In genomic region chr12:19421503-19422282, GRCh38 we compare ENCODE assay signal across 18 cellular contexts. TPM values are rescaled to one million over a fixed set of nuclear protein-coding genes. Genes with fewer than 3 reads are reported as not detected.
DNase-seq lines count a peak whose midpoint lies in the region; ATAC-seq lines count a peak whose summit lies in the region.
"Had no signal": no experiment of that assay in that cellular context is flagged by ENCODE, and none has a peak within 500 bp of the region (broad histone marks: within the 10 kb centered on the region; RNA-seq: fewer than 3 reads in every experiment).

No MANE protein-coding gene starts in this region.

- no peaks in the 10 kb centered on the region for H3K36me3 Mint-ChIP-seq in activated CD4-positive, alpha-beta T cell treated with anti-CD3 and anti-CD28 coated beads, Interleukin-2, amount 10 ng/mL, durations not matched to agents 7 days and 5 days (ENCODE audit: low read depth)
- no peaks in the 10 kb centered on the region for H3K36me3 Mint-ChIP-seq in activated T-helper 1 cell treated with anti-CD3 and anti-CD28 coated beads, Interleukin-12 subunit alpha, Interleukin-12 subunit beta, Interleukin-2, Interleukin-4 antibody, amounts not matched to agents 30 ng/mL and 10 ng/mL and 1 ng/mL, durations not matched to agents 14 hours and 24 hours and 36 hours (ENCODE audit: low read depth)
- no peaks in the 10 kb centered on the region for H3K36me3 Mint-ChIP-seq in naive thymus-derived CD8-positive, alpha-beta T cell

- H3K36me3 ChIP-seq in KOPT-K1 (ENCODE audit: insufficient read depth, low read length): no peaks in the 10 kb centered on the region
- H3K36me3 ChIP-seq: adrenal gland, SJSA1, stomach, transverse colon had no signal

- peaks cover 5% of the 10 kb centered on the region for H3K9me3 ChIP-seq in KOPT-K1 (ENCODE audit: insufficient read depth, low read length, poor library complexity, severe bottlenecking)
- H3K9me3 ChIP-seq: adrenal gland, SJSA1, transverse colon had no signal

- CTCF ChIA-PET in activated CD4-positive, alpha-beta T cell treated with anti-CD3 and anti-CD28 coated beads, Interleukin-2, amount 10 ng/mL, durations not matched to agents 7 days and 5 days (lab: Charles Lee): no interaction called here

- H3K27ac ChIP-seq in KOPT-K1 (ENCODE audit: low read depth, low read length, poor library complexity, severe bottlenecking): peak overlapping the region; percentile 18
- H3K27ac ChIP-seq: adrenal gland, SJSA1, stomach, transverse colon had no signal

- H3K27me3 Mint-ChIP-seq in activated CD4-positive, alpha-beta T cell treated with anti-CD3 and anti-CD28 coated beads, Interleukin-2, amount 10 ng/mL, durations not matched to agents 7 days and 5 days: no peaks in the 10 kb centered on the region
- H3K27me3 Mint-ChIP-seq in activated T-helper 1 cell treated with anti-CD3 and anti-CD28 coated beads, Interleukin-12 subunit alpha, Interleukin-12 subunit beta, Interleukin-2, Interleukin-4 antibody, amounts not matched to agents 30 ng/mL and 10 ng/mL and 1 ng/mL, durations not matched to agents 14 hours and 24 hours and 36 hours (ENCODE audit: insufficient read depth): no peaks in the 10 kb centered on the region
- H3K27me3 Mint-ChIP-seq in naive thymus-derived CD8-positive, alpha-beta T cell: no peaks in the 10 kb centered on the region
- H3K27me3 Mint-ChIP-seq: activated T-helper 17 cell treated with anti-CD3 and anti-CD28 coated beads, Interleukin-2, amount 50 U/mL, for 72 hours had no signal

- no peak overlapping the region for H3K4me3 Mint-ChIP-seq in activated CD4-positive, alpha-beta T cell treated with anti-CD3 and anti-CD28 coated beads, Interleukin-2, amount 10 ng/mL, durations not matched to agents 7 days and 5 days
- H3K4me3 Mint-ChIP-seq in activated T-helper 1 cell treated with anti-CD3 and anti-CD28 coated beads, Interleukin-12 subunit alpha, Interleukin-12 subunit beta, Interleukin-2, Interleukin-4 antibody, amounts not matched to agents 30 ng/mL and 10 ng/mL and 1 ng/mL, durations not matched to agents 14 hours and 24 hours and 36 hours: no peak overlapping the region
- peak overlapping the region in 3 of 10 donors; percentile 8 to 49 (median 12) for H3K4me3 Mint-ChIP-seq in naive thymus-derived CD8-positive, alpha-beta T cell
- H3K4me3 Mint-ChIP-seq: activated T-helper 17 cell treated with anti-CD3 and anti-CD28 coated beads, Interleukin-2, amount 50 U/mL, for 72 hours had no signal

- POLR2A ChIA-PET in activated CD4-positive, alpha-beta T cell treated with anti-CD3 and anti-CD28 coated beads, Interleukin-2, amount 10 ng/mL, durations not matched to agents 7 days and 5 days (lab: Charles Lee): no interaction called here
- POLR2A ChIA-PET in naive thymus-derived CD8-positive, alpha-beta T cell (lab: Charles Lee): no interaction called here

- peak in 1 of 2 donors; percentile 35 for ATAC-seq in naive thymus-derived CD8-positive, alpha-beta T cell
- ATAC-seq in GM21423 (IDR thresholded peaks at IDR 0.05; ENCODE audit: unreplicated experiment) (no peak), sciatic nerve (no peak)
- ATAC-seq: activated T-helper 17 cell treated with anti-CD3 and anti-CD28 coated beads, Interleukin-2, amount 50 U/mL, for 72 hours had no signal

- peaks cover 11% of the 10 kb centered on the region for H3K4me1 Mint-ChIP-seq in activated CD4-positive, alpha-beta T cell treated with anti-CD3 and anti-CD28 coated beads, Interleukin-2, amount 10 ng/mL, durations not matched to agents 7 days and 5 days
- peaks cover 17% of the 10 kb centered on the region for H3K4me1 Mint-ChIP-seq in activated T-helper 1 cell treated with anti-CD3 and anti-CD28 coated beads, Interleukin-12 subunit alpha, Interleukin-12 subunit beta, Interleukin-2, Interleukin-4 antibody, amounts not matched to agents 30 ng/mL and 10 ng/mL and 1 ng/mL, durations not matched to agents 14 hours and 24 hours and 36 hours (ENCODE audit: low read depth)
- H3K4me1 Mint-ChIP-seq in naive thymus-derived CD8-positive, alpha-beta T cell: peaks cover 5 to 13% (median 9%) of the 10 kb centered on the region in 4 donors

- H3K9me3 Mint-ChIP-seq in activated CD4-positive, alpha-beta T cell treated with anti-CD3 and anti-CD28 coated beads, Interleukin-2, amount 10 ng/mL, durations not matched to agents 7 days and 5 days: peaks cover 2% of the 10 kb centered on the region
- no peaks in the 10 kb centered on the region for H3K9me3 Mint-ChIP-seq in activated T-helper 1 cell treated with anti-CD3 and anti-CD28 coated beads, Interleukin-12 subunit alpha, Interleukin-12 subunit beta, Interleukin-2, Interleukin-4 antibody, amounts not matched to agents 30 ng/mL and 10 ng/mL and 1 ng/mL, durations not matched to agents 14 hours and 24 hours and 36 hours
- peaks cover 0 to 5% (median 0%) of the 10 kb centered on the region in 9 donors for H3K9me3 Mint-ChIP-seq in naive thymus-derived CD8-positive, alpha-beta T cell
- H3K9me3 Mint-ChIP-seq: activated T-helper 17 cell treated with anti-CD3 and anti-CD28 coated beads, Interleukin-2, amount 50 U/mL, for 72 hours had no signal

- no peak for DNase-seq in activated CD4-positive, alpha-beta T cell treated with anti-CD3 and anti-CD28 coated beads, Interleukin-2, amount 10 ng/mL, durations not matched to agents 7 days and 5 days
- DNase-seq in activated CD4-positive, alpha-beta T cell treated with anti-CD3 and anti-CD28 coated beads for 1 hour: no peak
- DNase-seq in activated T-helper 1 cell treated with anti-CD3 and anti-CD28 coated beads, Interleukin-12 subunit alpha, Interleukin-12 subunit beta, Interleukin-2, Interleukin-4 antibody, amounts not matched to agents 30 ng/mL and 10 ng/mL and 1 ng/mL, durations not matched to agents 14 hours and 24 hours and 36 hours (ENCODE audit: low spot score): no peak
- peak in 2 of 10 donors; percentile 28 for DNase-seq in naive thymus-derived CD8-positive, alpha-beta T cell
- DNase-seq in cerebellar cortex (ENCODE audit: low spot score) (no peak), sciatic nerve (ENCODE audit: low spot score) (no peak)
- DNase-seq: dermis blood vessel endothelial cell, glutamatergic neuron, Karpas-422, NCI-H510A, occipital lobe, stomach, transverse colon had no signal

- peak overlapping the region; percentile 78 for H3K27ac Mint-ChIP-seq in activated CD4-positive, alpha-beta T cell treated with anti-CD3 and anti-CD28 coated beads, Interleukin-2, amount 10 ng/mL, durations not matched to agents 7 days and 5 days
- peak overlapping the region; percentile 48 for H3K27ac Mint-ChIP-seq in activated T-helper 1 cell treated with anti-CD3 and anti-CD28 coated beads, Interleukin-12 subunit alpha, Interleukin-12 subunit beta, Interleukin-2, Interleukin-4 antibody, amounts not matched to agents 30 ng/mL and 10 ng/mL and 1 ng/mL, durations not matched to agents 14 hours and 24 hours and 36 hours
- peak overlapping the region in 7 of 10 donors; percentile 6 to 89 (median 58) for H3K27ac Mint-ChIP-seq in naive thymus-derived CD8-positive, alpha-beta T cell
- H3K27ac Mint-ChIP-seq: activated T-helper 17 cell treated with anti-CD3 and anti-CD28 coated beads, Interleukin-2, amount 50 U/mL, for 72 hours had no signal

- intact Hi-C loops in activated T-helper 1 cell treated with anti-CD3 and anti-CD28 coated beads, Interleukin-12 subunit alpha, Interleukin-12 subunit beta, Interleukin-2, Interleukin-4 antibody, amounts not matched to agents 30 ng/mL and 10 ng/mL and 1 ng/mL, durations not matched to agents 14 hours and 24 hours and 36 hours (cut with micrococcal nuclease): no loop called here
- intact Hi-C loops in sciatic nerve (cut with DNase I): no loop called here

RNA-seq across cellular contexts. Expression of gene AEBP2, which starts 17.6 kb away (rescaled TPM):
- 10 to 100 TPM; 45.8 to 49.1 TPM for total RNA-seq in activated CD4-positive, alpha-beta T cell treated with anti-CD3 and anti-CD28 coated beads, Interleukin-2, amount 10 ng/mL, durations not matched to agents 7 days and 5 days
- total RNA-seq in activated T-helper 1 cell treated with anti-CD3 and anti-CD28 coated beads, Interleukin-12 subunit alpha, Interleukin-12 subunit beta, Interleukin-2, Interleukin-4 antibody, amounts not matched to agents 30 ng/mL and 10 ng/mL and 1 ng/mL, durations not matched to agents 14 hours and 24 hours and 36 hours: 53.9 and 58.1 TPM in 2 replicates
- 10 to 100 TPM; 61.8 to 66.4 TPM for total RNA-seq in naive thymus-derived CD8-positive, alpha-beta T cell
- polyA plus RNA-seq in naive thymus-derived CD8-positive, alpha-beta T cell: 10 to 100 TPM in 2 of 3 donors, 1 to 10 TPM in 1; 8.5 to 15.5 (median 14.0) TPM
- total RNA-seq in sciatic nerve: 57.7 TPM
